2 cellular contexts compared by ENCODE assay signal in genomic region chr14:79483989-79484388, GRCh38.
TF ChIP-seq lines count a peak whose summit lies in the region.

No MANE protein-coding gene starts in this region.

TF ChIP-seq in SK-N-SH, 30 proteins besides CTCF, POLR2A, EP300 and RAD21 (continued from another document):
- TF ChIP-seq TAF1 (IDR thresholded peaks at IDR 0.05; ENCODE audit: borderline replicate concordance, low read depth, low read length) (no peak), TCF12 (IDR thresholded peaks at IDR 0.05) (no peak), MXI1 (IDR thresholded peaks at IDR 0.05; ENCODE audit: low read depth, low read length) (no peak), TEAD4 (IDR thresholded peaks at IDR 0.05; ENCODE audit: borderline replicate concordance, insufficient read depth) (no peak), GABPA (IDR thresholded peaks at IDR 0.05; ENCODE audit: low read depth) (no peak), FOSL2 (IDR thresholded peaks at IDR 0.05; ENCODE audit: borderline replicate concordance, low read depth) (no peak), JUND (IDR thresholded peaks at IDR 0.05) (no peak)
- TF ChIP-seq, protein P1, sequence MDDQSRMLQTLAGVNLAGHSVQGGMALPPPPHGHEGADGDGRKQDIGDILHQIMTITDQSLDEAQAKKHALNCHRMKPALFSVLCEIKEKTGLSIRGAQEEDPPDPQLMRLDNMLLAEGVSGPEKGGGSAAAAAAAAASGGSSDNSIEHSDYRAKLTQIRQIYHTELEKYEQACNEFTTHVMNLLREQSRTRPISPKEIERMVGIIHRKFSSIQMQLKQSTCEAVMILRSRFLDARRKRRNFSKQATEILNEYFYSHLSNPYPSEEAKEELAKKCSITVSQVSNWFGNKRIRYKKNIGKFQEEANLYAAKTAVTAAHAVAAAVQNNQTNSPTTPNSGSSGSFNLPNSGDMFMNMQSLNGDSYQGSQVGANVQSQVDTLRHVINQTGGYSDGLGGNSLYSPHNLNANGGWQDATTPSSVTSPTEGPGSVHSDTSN (IDR thresholded peaks at IDR 0.05) = no peak
- TF ChIP-seq, protein P2, sequence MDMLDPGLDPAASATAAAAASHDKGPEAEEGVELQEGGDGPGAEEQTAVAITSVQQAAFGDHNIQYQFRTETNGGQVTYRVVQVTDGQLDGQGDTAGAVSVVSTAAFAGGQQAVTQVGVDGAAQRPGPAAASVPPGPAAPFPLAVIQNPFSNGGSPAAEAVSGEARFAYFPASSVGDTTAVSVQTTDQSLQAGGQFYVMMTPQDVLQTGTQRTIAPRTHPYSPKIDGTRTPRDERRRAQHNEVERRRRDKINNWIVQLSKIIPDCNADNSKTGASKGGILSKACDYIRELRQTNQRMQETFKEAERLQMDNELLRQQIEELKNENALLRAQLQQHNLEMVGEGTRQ (IDR thresholded peaks at IDR 0.05; ENCODE audit: borderline replicate concordance, low read depth, low read length) = no peak

TF ChIP-seq in SK-N-SH treated with all-trans-retinoic acid at 6 μM for 48 hours, 23 proteins besides CTCF, POLR2A, EP300 and RAD21 (continued from another document):
- TF ChIP-seq TSHZ2 (CRISPR knock-in tag; IDR thresholded peaks at IDR 0.05) = no peak
- no peak for TF ChIP-seq ISL1 (CRISPR knock-in tag; IDR thresholded peaks at IDR 0.05)
- no peak for TF ChIP-seq POU6F1 (CRISPR knock-in tag; IDR thresholded peaks at IDR 0.05; ENCODE audit: borderline replicate concordance, low read depth)
- no peak for TF ChIP-seq ARNTL (CRISPR knock-in tag; IDR thresholded peaks at IDR 0.05; ENCODE audit: borderline replicate concordance, low read depth)
- no peak for TF ChIP-seq PPARA (CRISPR knock-in tag; IDR thresholded peaks at IDR 0.05; ENCODE audit: borderline replicate concordance)
